Comparison of ENCODE assay signal across 8 cellular contexts in genomic region chr12:64610092-64610659, GRCh38. TPM values are rescaled to one million over a fixed set of nuclear protein-coding genes. Genes with fewer than 3 reads are reported as not detected.
DNase-seq lines count a peak whose midpoint lies in the region; ATAC-seq and TF ChIP-seq lines count a peak whose summit lies in the region.

TSS of gene RASSF3 (plus strand) at chr12:64610495. CDS start at chr12:64610633, 138 bp downstream.

- H3K9me3 ChIP-seq in lower lobe of right lung, result no peaks in the 10 kb centered on the region

- H3K4me3 ChIP-seq in dorsolateral prefrontal cortex (peak within 1 kb of the TSS; percentile 49 to 91 (median 77)), lower lobe of right lung (peak within 1 kb of the TSS; percentile 96)

- no peak for TF ChIP-seq CTCF in dorsolateral prefrontal cortex (IDR thresholded peaks at IDR 0.05 in 54 of 56, conservative IDR thresholded peaks at IDR 0.05 in 2 of 56; ENCODE audit: low read depth in 1 of 56, partially characterized antibody in 56 of 56)
- no peak for TF ChIP-seq CTCF in lower lobe of right lung (IDR thresholded peaks at IDR 0.05)

- peak within 1 kb of the TSS in 56 of 59 donors; percentile 8 to 89 (median 80) for H3K27ac ChIP-seq in dorsolateral prefrontal cortex
- H3K27ac ChIP-seq in lower lobe of right lung, result peak within 1 kb of the TSS; percentile 93

- peaks cover 32% of the 10 kb centered on the region for H3K4me1 ChIP-seq in lower lobe of right lung

- H3K27me3 ChIP-seq in dorsolateral prefrontal cortex (no peaks in the 10 kb centered on the region), lower lobe of right lung (ENCODE audit: low read depth) (no peaks in the 10 kb centered on the region)

- ATAC-seq in HG02938 (IDR thresholded peaks at IDR 0.05; ENCODE audit: unreplicated experiment) (peak; percentile 39), lower lobe of right lung (peak; percentile 88)

- H3K36me3 ChIP-seq in lower lobe of right lung, result peaks cover 8% of the 10 kb centered on the region

- intact Hi-C loops in dorsolateral prefrontal cortex (cut with DNase I), result loop anchor here (5.0 to 10.0 kb wide), 3 partner anchors 55 to 85 kb away; no protein-coding TSS in a partner anchor
- intact Hi-C loops in lower lobe of right lung (cut with DNase I), result loop anchor here (10.0 kb wide), 1 partner anchor 45 kb away; no protein-coding TSS in a partner anchor

- DNase-seq in NCI-H82 (lab: John Stamatoyannopoulos, UW), result peak; percentile 83
- no peak for DNase-seq in NCI-H82 treated with DMSO at 0.1 percent for 48 hours (lab: John Stamatoyannopoulos, UW; ENCODE audit: unreplicated experiment)
- DNase-seq in NCI-H345 (lab: John Stamatoyannopoulos, UW), result peak; percentile 68
- peak; percentile 47 to 48 for DNase-seq in activated CD4-positive, alpha-beta T cell treated with anti-CD3 and anti-CD28 coated beads, Interleukin-2, amount 50 U/mL, for 4 hours
- DNase-seq in dorsolateral prefrontal cortex, result peak in 4 of 10 donors; percentile 5 to 59 (median 38)
- peak; percentile 87 for DNase-seq in lower lobe of right lung
- DNase-seq in stimulated activated CD8-positive, alpha-beta memory T cell treated with anti-CD3 and anti-CD28 coated beads, Interleukin-12 subunit alpha, Interleukin-12 subunit beta, amount 100 ng/mL, for 24 hours (ENCODE audit: extremely low read depth), result peak; percentile 50

RNA-seq across cellular contexts. Expression of gene RASSF3, which starts in this region (rescaled TPM):
- total RNA-seq in dorsolateral prefrontal cortex, result 10 to 100 TPM in 97 of 120 experiments, 1 to 10 TPM in 23; 6.5 to 38.3 (median 12.8) TPM
- 82.7 TPM for total RNA-seq in lower lobe of right lung
